In the genomic region with DNA sequence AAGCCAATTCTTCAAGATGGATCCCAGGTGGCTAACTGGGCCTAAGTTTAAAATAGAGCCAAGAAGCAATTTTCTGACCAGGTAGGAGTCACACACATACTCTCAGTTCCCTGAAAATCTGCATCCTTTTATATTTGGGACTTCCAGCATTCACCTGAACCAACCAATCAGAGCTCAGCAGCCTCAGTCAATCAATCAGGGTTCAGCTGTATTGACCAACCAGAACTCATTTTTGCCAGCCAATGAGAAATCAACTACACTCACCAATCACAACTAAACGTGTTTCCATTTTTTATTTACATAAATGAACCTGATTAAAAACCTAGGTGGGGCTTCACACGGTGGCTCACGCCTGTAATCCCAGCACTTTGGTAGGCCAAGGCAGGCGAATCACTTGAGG, we compare ENCODE assay signal across 10 cellular contexts. TPM values are rescaled to one million over a fixed set of nuclear protein-coding genes. Genes with fewer than 3 reads are reported as not detected.
"Had no signal": no experiment of that assay in that cellular context is flagged by ENCODE, and none has a peak within 500 bp of the region (broad histone marks: within the 10 kb centered on the region; RNA-seq: fewer than 3 reads in every experiment).

No MANE protein-coding gene starts in this region.

- FAIRE-seq: H1, H54 had no signal

- DNase-seq: GM23248, H9, HCEC 1CT, HFFc6, IMR-90, KBM-7 had no signal

- H3K4me1 Mint-ChIP-seq: H9 had no signal

- H3K9me3 Mint-ChIP-seq: H9, HFFc6 had no signal

- H3K4me3 ChIP-seq: GM23248 had no signal

- H2AFZ ChIP-seq: GM23248 had no signal

- H3K27ac ChIP-seq: GM23248, HL-60 had no signal

- H3K4me3 Mint-ChIP-seq: H9, HFFc6 had no signal

- H3K27ac Mint-ChIP-seq: H9, HFFc6 had no signal

- H3K9ac ChIP-seq: GM23248 had no signal

RNA-seq across cellular contexts. Expression of a gene that starts 37.5 kb away (rescaled TPM):
- total RNA-seq: GM23248, H1, H9, HFFc6, HT1080, IMR-90 had no signal
- polyA plus RNA-seq: GM23248, H1, IMR-90 had no signal

RNA-seq across cellular contexts. Expression of a gene that starts 39.8 kb away (rescaled TPM):
- total RNA-seq: GM23248, H1, H9, HFFc6, HT1080, IMR-90 had no signal
- polyA plus RNA-seq: GM23248, H1, IMR-90 had no signal
